ENCODE assay signal across 21 cellular contexts in the genomic region with DNA sequence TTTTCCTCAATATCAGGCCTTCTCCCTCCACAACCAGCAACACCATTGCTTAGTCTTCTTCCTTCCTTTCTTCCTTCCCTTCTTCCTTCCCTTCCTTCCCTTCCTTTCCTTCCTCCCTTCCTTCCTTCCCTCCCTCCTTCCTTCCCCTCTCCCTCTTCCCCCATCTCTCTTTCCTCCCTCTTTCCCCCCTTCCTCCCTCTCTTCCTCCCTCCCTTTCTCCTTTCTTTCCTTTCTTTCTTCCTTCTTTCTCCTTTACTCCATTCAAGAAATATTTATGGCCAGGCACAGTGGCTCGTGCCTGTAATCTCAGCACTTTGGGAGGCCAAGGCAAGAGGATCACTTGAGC.
DNase-seq lines count a peak whose midpoint lies in the region; ATAC-seq, FAIRE-seq and TF ChIP-seq lines count a peak whose summit lies in the region.
"Had no signal": no experiment of that assay in that cellular context is flagged by ENCODE, and none has a peak within 500 bp of the region (broad histone marks: within the 10 kb centered on the region; RNA-seq: fewer than 3 reads in every experiment).

No MANE protein-coding gene starts in this region.

- no peak for DNase-seq in HepG2 (ENCODE audit: low spot score)
- no peak for DNase-seq in right lobe of liver
- DNase-seq in dorsolateral prefrontal cortex = no peak
- DNase-seq in osteoblast (ENCODE audit: insufficient read length, low spot score, missing footprints) = no peak
- DNase-seq in CD4-positive, alpha-beta T cell = no peak
- DNase-seq in cerebellar cortex (ENCODE audit: low spot score) = no peak
- no peak for DNase-seq in NCI-H187 (lab: John Stamatoyannopoulos, UW)
- no peak for DNase-seq in HEK293T (ENCODE audit: extremely low spot score)
- DNase-seq: activated CD4-positive, alpha-beta T cell treated with anti-CD3 and anti-CD28 coated beads for 36 hours; activated CD8-positive, alpha-beta memory T cell treated with anti-CD3 and anti-CD28 coated beads, Interleukin-2, amount 50 U/mL, for 4 hours; activated effector memory CD4-positive, alpha-beta T cell treated with anti-CD3 and anti-CD28 coated beads, Interleukin-2, amount 50 U/mL, for 16 hours; DMS153; Kasumi-1; NCI-H1436; NCI-H2171 treated with DMSO at 0.1 percent for 48 hours; NCI-H82; stimulated activated CD8-positive, alpha-beta memory T cell treated with anti-CD3 and anti-CD28 coated beads, Interleukin-4, amount 100 ng/mL, for 48 hours; thyroid gland had no signal

- H3K9me3 Mint-ChIP-seq in CD4-positive, alpha-beta T cell = peaks cover 7% of the 10 kb centered on the region

- no peaks in the 10 kb centered on the region for H3K36me3 Mint-ChIP-seq in CD4-positive, alpha-beta T cell (ENCODE audit: low read depth)

- CTCF ChIA-PET in HepG2 (lab: Yijun Ruan, JAX; ENCODE audit: low intra/inter-chr PET ratio, low total read pairs) = no interaction called here
- CTCF ChIA-PET in CD4-positive, alpha-beta T cell (lab: Charles Lee) = no interaction called here
- CTCF ChIA-PET in HEK293T (lab: Yijun Ruan, JAX) = interaction anchor here (0.6 kb wide), 1 partner anchor 27 kb away, joined by 3 read pairs; no protein-coding TSS in a partner anchor

- no peaks in the 10 kb centered on the region for H3K36me3 ChIP-seq in HepG2 (replicated peaks in 1 of 2; ENCODE audit: control insufficient read depth in 1 of 2, insufficient read depth in 2 of 2, low read length in 2 of 2)
- H3K36me3 ChIP-seq in right lobe of liver = no peaks in the 10 kb centered on the region
- H3K36me3 ChIP-seq in osteoblast (ENCODE audit: insufficient read depth, low read length) = no peaks in the 10 kb centered on the region
- H3K36me3 ChIP-seq: thyroid gland had no signal

- no peaks in the 10 kb centered on the region for H3K27me3 ChIP-seq in HepG2 (ENCODE audit: control insufficient read depth in 1 of 2, insufficient read depth in 2 of 2, low read length in 2 of 2)
- no peaks in the 10 kb centered on the region for H3K27me3 ChIP-seq in right lobe of liver
- no peaks in the 10 kb centered on the region for H3K27me3 ChIP-seq in dorsolateral prefrontal cortex
- H3K27me3 ChIP-seq in osteoblast (ENCODE audit: insufficient read depth, low read length) = no peaks in the 10 kb centered on the region
- H3K27me3 ChIP-seq in CD4-positive, alpha-beta T cell (ENCODE audit: control insufficient read depth, insufficient read depth, low read length) = peaks cover 6% of the 10 kb centered on the region
- H3K27me3 ChIP-seq: thyroid gland had no signal

- in situ Hi-C loops in HepG2 (cut with HindIII; ENCODE audit: extremely low pct_ligation_motif_present, low pct_unique_long_range_greater_than_20kb) = no loop called here

- H4K20me1 ChIP-seq in HepG2 (ENCODE audit: insufficient read depth, low read length) (no peaks in the 10 kb centered on the region), osteoblast (ENCODE audit: insufficient read depth, low read length) (no peaks in the 10 kb centered on the region)

- TF ChIP-seq EP300 in HepG2 (IDR thresholded peaks at IDR 0.05; ENCODE audit: low read depth in 2 of 2, low read length in 2 of 2) = no peak
- TF ChIP-seq EP300 in HepG2 (CRISPR knock-in tag; IDR thresholded peaks at IDR 0.05; ENCODE audit: borderline replicate concordance) = no peak

- peak overlapping the region; percentile 78 for H3K4me2 ChIP-seq in HepG2 (ENCODE audit: low read depth, low read length)
- H3K4me2 ChIP-seq in osteoblast (ENCODE audit: insufficient read depth, low read length) = no peak overlapping the region

- no TSS peak for BruUV-seq in HepG2 (replicated peaks; lab: Mats Ljungman, UMichigan)

- peak overlapping the region; percentile 90 for H3K27ac ChIP-seq in HepG2 (ENCODE audit: extremely low read length, insufficient read depth, low read length)
- H3K27ac ChIP-seq in right lobe of liver = no peak overlapping the region
- H3K27ac ChIP-seq in dorsolateral prefrontal cortex = peak overlapping the region; percentile 80 to 100 (median 98)
- peak overlapping the region; percentile 64 for H3K27ac ChIP-seq in osteoblast (ENCODE audit: low read depth, low read length)
- no peak overlapping the region for H3K27ac ChIP-seq in CD4-positive, alpha-beta T cell (ENCODE audit: low read depth, low read length)
- H3K27ac ChIP-seq: C4-2B, thyroid gland had no signal

- H3K27ac Mint-ChIP-seq in CD4-positive, alpha-beta T cell = no peak overlapping the region
- H3K27ac Mint-ChIP-seq: activated CD4-positive, alpha-beta T cell treated with anti-CD3 and anti-CD28 coated beads for 36 hours had no signal

- TF ChIP-seq CTCF in HepG2 (CRISPR knock-in tag; IDR thresholded peaks at IDR 0.05) (no peak), right lobe of liver (IDR thresholded peaks at IDR 0.05) (no peak), dorsolateral prefrontal cortex (IDR thresholded peaks at IDR 0.05 in 54 of 56, conservative IDR thresholded peaks at IDR 0.05 in 2 of 56; ENCODE audit: low read depth in 1 of 56, partially characterized antibody in 56 of 56) (no peak), osteoblast (IDR thresholded peaks at IDR 0.05; ENCODE audit: extremely low read depth, low read depth, low read length) (no peak)
- no peak for TF ChIP-seq CTCF in CD4-positive, alpha-beta T cell (IDR thresholded peaks at IDR 0.05)

- no peaks in the 10 kb centered on the region for H3K9me3 ChIP-seq in HepG2 (ENCODE audit: low read length)
- H3K9me3 ChIP-seq in right lobe of liver = no peaks in the 10 kb centered on the region
- no peaks in the 10 kb centered on the region for H3K9me3 ChIP-seq in osteoblast (ENCODE audit: low read depth, low read length)
- H3K9me3 ChIP-seq in CD4-positive, alpha-beta T cell (ENCODE audit: control insufficient read depth, low read length) = no peaks in the 10 kb centered on the region
- H3K9me3 ChIP-seq: thyroid gland had no signal

- peak overlapping the region; percentile 100 for H2AFZ ChIP-seq in HepG2 (ENCODE audit: low read length)
- H2AFZ ChIP-seq in osteoblast (ENCODE audit: low read length) = peak overlapping the region; percentile 42

- H3K4me1 Mint-ChIP-seq in CD4-positive, alpha-beta T cell (ENCODE audit: low read depth) = no peaks in the 10 kb centered on the region

- no peak for TF ChIP-seq RAD21 in HepG2 (CRISPR knock-in tag; IDR thresholded peaks at IDR 0.05)

- H3K27me3 Mint-ChIP-seq in CD4-positive, alpha-beta T cell = peaks cover 25% of the 10 kb centered on the region
- H3K27me3 Mint-ChIP-seq: activated CD4-positive, alpha-beta T cell treated with anti-CD3 and anti-CD28 coated beads for 36 hours had no signal

- intact Hi-C loops in HepG2 (cut with micrococcal nuclease; ENCODE audit: unreplicated experiment) = loop anchor here (1.0 to 2.0 kb wide), 3 partner anchors 17 to 46 kb away; no protein-coding TSS in a partner anchor
- intact Hi-C loops in right lobe of liver (cut with DNase I) = no loop called here
- intact Hi-C loops in dorsolateral prefrontal cortex (cut with DNase I) = loop anchor here in 1 of 2 donors (1.0 kb wide), 2 partner anchors 12 to 25 kb away; no protein-coding TSS in a partner anchor
- intact Hi-C loops in CD4-positive, alpha-beta T cell (cut with DNase I, micrococcal nuclease) = no loop called here

- peak overlapping the region; percentile 78 for H3K9ac ChIP-seq in HepG2 (ENCODE audit: insufficient read depth, low read depth, low read length)

- no peak for TF ChIP-seq POLR2A in HepG2 (IDR thresholded peaks at IDR 0.05; ENCODE audit: insufficient read depth in 1 of 2, low read depth in 2 of 2, low read length in 2 of 2)
- TF ChIP-seq POLR2A in right lobe of liver (IDR thresholded peaks at IDR 0.05) = no peak

- FAIRE-seq in HepG2 (lab: Jason Lieb, UNC) = no peak
- FAIRE-seq: colon, GM12892 had no signal

- ATAC-seq in HepG2 (no peak), right lobe of liver (no peak)
- no peak for ATAC-seq in CD4-positive, alpha-beta T cell (ENCODE audit: poor library complexity)
- ATAC-seq: activated CD4-positive, alpha-beta T cell treated with anti-CD3 and anti-CD28 coated beads for 36 hours had no signal

- H3K79me2 ChIP-seq in HepG2 (ENCODE audit: insufficient read depth, low read length) = no peaks in the 10 kb centered on the region
- no peaks in the 10 kb centered on the region for H3K79me2 ChIP-seq in osteoblast (ENCODE audit: insufficient read depth, low read length)

- H3K4me3 Mint-ChIP-seq in CD4-positive, alpha-beta T cell = no peak overlapping the region
- H3K4me3 Mint-ChIP-seq: activated CD4-positive, alpha-beta T cell treated with anti-CD3 and anti-CD28 coated beads for 36 hours had no signal

- 33% methylated on average over 1 of the region's 1 CpG for WGBS in HepG2 (ENCODE audit: low lambda C conversion rate)
- WGBS in right lobe of liver (ENCODE audit: insufficient coverage, low coverage, low lambda C conversion rate, missing lambda C conversion rate) = 83% methylated on average over 1 of the region's 1 CpG

- H3K4me1 ChIP-seq in HepG2 (ENCODE audit: insufficient read depth, low read length) = peaks cover 54% of the 10 kb centered on the region
- peaks cover 0 to 10% (median 0%) of the 10 kb centered on the region in 4 donors for H3K4me1 ChIP-seq in right lobe of liver
- H3K4me1 ChIP-seq in osteoblast (ENCODE audit: insufficient read depth, low read length) = peaks cover 35% of the 10 kb centered on the region
- H3K4me1 ChIP-seq: thyroid gland had no signal

- H3K4me3 ChIP-seq in HepG2 (replicated peaks in 1 of 3; ENCODE audit: insufficient read depth in 1 of 3, low read depth in 2 of 3, low read length in 3 of 3) (peak overlapping the region in 2 of 3 experiments; percentile 20 to 56; a peak in 3 of 6 replicates), right lobe of liver (no peak overlapping the region), dorsolateral prefrontal cortex (no peak overlapping the region), osteoblast (ENCODE audit: insufficient read depth, low read length) (no peak overlapping the region)
- H3K4me3 ChIP-seq: thyroid gland had no signal

- POLR2A ChIA-PET in HepG2 (lab: Yijun Ruan, JAX) = interaction anchor here (0.7 to 3.1 kb wide), 12 partner anchors 9 to 274 kb away, joined by 3 to 31 read pairs (median 4); no protein-coding TSS in a partner anchor
- POLR2A ChIA-PET in CD4-positive, alpha-beta T cell (lab: Charles Lee) = no interaction called here
- POLR2A ChIA-PET in HEK293T (lab: Yijun Ruan, JAX) = no interaction called here

TF ChIP-seq in HepG2, 621 proteins besides CTCF, POLR2A, EP300 and RAD21 (continues in another document):
- TF ChIP-seq U2AF2 (IDR thresholded peaks at IDR 0.05; ENCODE audit: low read depth, low read length) (0 out of 2 replicates have a peak, but pooled peaks have one; percentile 1), ARNT (IDR thresholded peaks at IDR 0.05) (0 out of 2 replicates have a peak, but pooled peaks have one; percentile 57), ZNF329 (CRISPR knock-in tag; IDR thresholded peaks at IDR 0.05; ENCODE audit: low read depth) (no peak), ZNF451 (CRISPR knock-in tag; IDR thresholded peaks at IDR 0.05) (no peak)

Comparison
In these comparisons a context has a peak if more than half of its experiments do, and no peak if none do; other contexts are left out.
1. H3K27ac ChIP-seq: peak in HepG2 (single experiment), dorsolateral prefrontal cortex (59 of 59) and osteoblast (single experiment); none in right lobe of liver (0 of 3) and CD4-positive, alpha-beta T cell (single experiment).
2. H3K4me3 ChIP-seq: peak in HepG2 (2 of 3); none in right lobe of liver (0 of 3), dorsolateral prefrontal cortex (0 of 59) and osteoblast (single experiment).